22 cellular contexts compared by ENCODE assay signal in the genomic region with DNA sequence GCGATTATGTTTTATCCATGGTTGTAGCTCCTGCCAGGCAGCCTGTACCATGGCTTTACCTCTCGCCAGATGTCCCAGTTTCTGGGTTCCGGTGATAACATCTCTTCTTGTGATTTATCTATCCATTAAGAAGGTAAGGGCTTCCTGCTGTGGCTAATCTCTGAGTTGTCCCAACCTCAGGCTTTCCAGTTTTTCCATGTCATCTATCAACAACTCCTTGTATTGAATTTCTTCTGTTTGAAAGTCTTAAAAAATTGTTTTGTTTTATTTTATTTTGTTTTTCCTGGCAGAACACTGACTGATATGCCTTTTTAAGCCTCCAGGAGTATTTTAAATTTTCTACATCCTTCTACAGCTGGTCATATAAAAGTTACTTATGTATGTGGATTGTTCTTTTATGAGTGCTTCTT.
"Had no signal": no experiment of that assay in that cellular context is flagged by ENCODE, and none has a peak within 500 bp of the region (broad histone marks: within the 10 kb centered on the region; RNA-seq: fewer than 3 reads in every experiment).

No MANE protein-coding gene starts in this region.

- H3K4me3 ChIP-seq: lung, pancreas, right lobe of liver, transverse colon, uterus had no signal

- H3K36me3 Mint-ChIP-seq: activated naive CD8-positive, alpha-beta T cell treated with anti-CD3 and anti-CD28 coated beads for 36 hours; stimulated activated memory B cell treated with anti-CD40 and anti-IgM and Interleukin-4, amounts not matched to agents 10 μg/mL and 1 μg/mL and 100 μg/mL, for 72 hours had no signal

- H3K9me3 ChIP-seq: neutrophil, pancreas, right lobe of liver, transverse colon, uterus had no signal

- H3K9me3 Mint-ChIP-seq: nephron had no signal

- H3K27ac ChIP-seq: foreskin keratinocyte, neutrophil, pancreas, right lobe of liver, uterus had no signal

- H3K27ac Mint-ChIP-seq: activated naive CD8-positive, alpha-beta T cell treated with anti-CD3 and anti-CD28 coated beads for 36 hours; nephron; stimulated activated memory B cell treated with anti-CD40 and anti-IgM and Interleukin-4, amounts not matched to agents 10 μg/mL and 1 μg/mL and 100 μg/mL, for 72 hours had no signal

- H3K4me1 Mint-ChIP-seq: stimulated activated memory B cell treated with anti-CD40 and anti-IgM and Interleukin-4, amounts not matched to agents 10 μg/mL and 1 μg/mL and 100 μg/mL, for 72 hours had no signal

- H3K27me3 Mint-ChIP-seq: stimulated activated memory B cell treated with anti-CD40 and anti-IgM and Interleukin-4, amounts not matched to agents 10 μg/mL and 1 μg/mL and 100 μg/mL, for 72 hours had no signal

- DNase-seq: activated CD4-positive, alpha-beta T cell treated with anti-CD3 and anti-CD28 coated beads for 4 hours; activated CD4-positive, alpha-beta T cell treated with anti-CD3 and anti-CD28 coated beads, Interleukin-2, amount 50 U/mL, for 48 hours; activated CD4-positive, CD25-positive, alpha-beta regulatory T cell; activated naive CD4-positive, alpha-beta T cell treated with Interleukin-2 at 50 U/mL for 16 hours; activated naive CD8-positive, alpha-beta T cell treated with anti-CD3 and anti-CD28 coated beads for 36 hours; activated T-cell treated with anti-CD3 and anti-CD28 coated beads, Interleukin-2, amount 50 U/mL, for 48 hours; central memory CD4-positive, alpha-beta T cell; dermis blood vessel endothelial cell; effector CD8-positive, alpha-beta T cell; foreskin keratinocyte; midbrain; pancreas; right lobe of liver; small intestine; stimulated activated CD4-positive, alpha-beta T cell treated with anti-CD3 and anti-CD28 coated beads, Interleukin-2, amount 100 ng/mL, for 24 hours; T-helper 9 cell; transverse colon; uterus had no signal

- H3K36me3 ChIP-seq: neutrophil, pancreas, right lobe of liver, transverse colon, uterus had no signal

- H3K27me3 ChIP-seq: neutrophil, pancreas, right lobe of liver, transverse colon, uterus had no signal

- H3K4me1 ChIP-seq: foreskin keratinocyte, pancreas, right lobe of liver, transverse colon, uterus had no signal

- H3K4me3 Mint-ChIP-seq: activated naive CD8-positive, alpha-beta T cell treated with anti-CD3 and anti-CD28 coated beads for 36 hours; nephron; stimulated activated memory B cell treated with anti-CD40 and anti-IgM and Interleukin-4, amounts not matched to agents 10 μg/mL and 1 μg/mL and 100 μg/mL, for 72 hours had no signal
